In the genomic region with DNA sequence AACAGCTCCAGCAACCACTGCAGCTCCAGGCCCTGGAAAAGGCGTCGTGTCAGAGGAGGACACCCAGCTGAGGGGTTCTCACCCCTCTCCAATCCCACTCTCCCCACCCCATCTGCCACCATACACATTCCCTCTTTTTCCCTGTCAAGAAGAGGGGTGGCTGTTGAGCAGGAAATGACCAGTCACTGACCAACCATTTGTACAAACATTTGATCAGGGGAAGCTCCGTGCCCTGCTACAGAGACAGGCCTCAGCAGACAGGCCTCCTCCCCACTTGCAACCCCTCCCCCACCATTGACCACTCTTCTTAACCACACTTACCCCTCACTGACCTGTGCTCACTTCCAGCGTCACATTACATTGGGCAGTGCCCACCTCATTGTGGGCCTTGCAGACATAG, we compare ENCODE assay signal across 21 cellular contexts. TPM values are rescaled to one million over a fixed set of nuclear protein-coding genes. Genes with fewer than 3 reads are reported as not detected.
DNase-seq lines count a peak whose midpoint lies in the region; ATAC-seq and TF ChIP-seq lines count a peak whose summit lies in the region.
"Had no signal": no experiment of that assay in that cellular context is flagged by ENCODE, and none has a peak within 500 bp of the region (broad histone marks: within the 10 kb centered on the region; RNA-seq: fewer than 3 reads in every experiment).

No MANE protein-coding gene starts in this region.

- no peak overlapping the region for H4K8ac ChIP-seq in neuronal stem cell (ENCODE audit: low read depth, low read length)

- peaks cover 21% of the 10 kb centered on the region for H3K4me1 Mint-ChIP-seq in endodermal cell

- H3K27ac ChIP-seq in SK-N-SH (ENCODE audit: low read depth in 2 of 2, low read length in 1 of 2) (no peak overlapping the region), endodermal cell (ENCODE audit: low read depth, low read length) (no peak overlapping the region), neuronal stem cell (replicated peaks; ENCODE audit: low read length) (no peak overlapping the region)
- H3K27ac ChIP-seq: 22Rv1, C4-2B, PC-9, SK-N-MC had no signal

- H3K4ac ChIP-seq in neuronal stem cell (ENCODE audit: low read length), result no peak overlapping the region

- CTCF ChIA-PET in SK-N-SH (lab: Yijun Ruan, JAX), result interaction anchor here (0.6 to 5.3 kb wide), 3 partner anchors 9 to 15 kb away, joined by 3 to 31 read pairs (median 3); partner anchors contain the start of genes ESAM and NRGN

- POLR2A ChIA-PET in SK-N-SH (lab: Yijun Ruan, JAX), result interaction anchor here (0.6 kb wide), 1 partner anchor 10 kb away, joined by 3 read pairs; no protein-coding TSS in a partner anchor

- no peak overlapping the region for H3K23ac ChIP-seq in neuronal stem cell (ENCODE audit: low read depth, low read length, poor library complexity)

- H2AK5ac ChIP-seq in neuronal stem cell (ENCODE audit: low read depth, low read length), result no peak overlapping the region

- H3K18ac ChIP-seq in neuronal stem cell (ENCODE audit: low read length), result no peak overlapping the region

- H3K36me3 ChIP-seq in SK-N-SH (replicated peaks in 1 of 2; ENCODE audit: control insufficient read depth in 1 of 2, insufficient read depth in 2 of 2, low read length in 1 of 2) (no peaks in the 10 kb centered on the region), endodermal cell (ENCODE audit: control insufficient read depth, insufficient read depth, low read length) (no peaks in the 10 kb centered on the region), neuronal stem cell (replicated peaks in 1 of 2; ENCODE audit: control insufficient read depth in 2 of 2, insufficient read depth in 2 of 2, low read length in 2 of 2) (no peaks in the 10 kb centered on the region)

- no peaks in the 10 kb centered on the region for H3K79me2 ChIP-seq in SK-N-SH (ENCODE audit: insufficient read depth)

- H3K4me1 ChIP-seq in SK-N-SH (ENCODE audit: control insufficient read depth in 1 of 2, insufficient read depth in 2 of 2, low read depth in 1 of 2, low read length in 1 of 2), result no peaks in the 10 kb centered on the region; a peak in 1 of 4 replicates
- no peaks in the 10 kb centered on the region for H3K4me1 ChIP-seq in endodermal cell (ENCODE audit: control insufficient read depth, insufficient read depth, low read length)
- peaks cover 9 to 20% of the 10 kb centered on the region in 2 donors for H3K4me1 ChIP-seq in neuronal stem cell (ENCODE audit: control insufficient read depth in 2 of 2, insufficient read depth in 1 of 2, low read depth in 1 of 2, low read length in 2 of 2)

- H2BK5ac ChIP-seq in neuronal stem cell (ENCODE audit: low read length), result no peak overlapping the region

- peaks cover 6% of the 10 kb centered on the region for H3F3A ChIP-seq in SK-N-SH (replicated peaks; ENCODE audit: insufficient read depth)

- no peak overlapping the region for H2BK15ac ChIP-seq in neuronal stem cell (ENCODE audit: low read length)

- H3K27me3 ChIP-seq in SK-N-SH (ENCODE audit: insufficient read depth), result no peaks in the 10 kb centered on the region
- H3K27me3 ChIP-seq in endodermal cell (ENCODE audit: control insufficient read depth, insufficient read depth, low read length, poor library complexity, severe bottlenecking), result peaks cover 80% of the 10 kb centered on the region
- peaks cover 0 to 88% (median 52%) of the 10 kb centered on the region in 3 experiments for H3K27me3 ChIP-seq in neuronal stem cell (ENCODE audit: control insufficient read depth in 3 of 3, insufficient read depth in 3 of 3, low read depth in 1 of 3, low read length in 3 of 3)

- H2BK120ac ChIP-seq in neuronal stem cell (ENCODE audit: low read depth, low read length), result no peak overlapping the region

- H3K4me3 Mint-ChIP-seq in endodermal cell, result no peak overlapping the region

- no peaks in the 10 kb centered on the region for H3K36me3 Mint-ChIP-seq in endodermal cell (ENCODE audit: low read depth)

- H3K79me1 ChIP-seq in neuronal stem cell (ENCODE audit: low read depth, low read length), result no peaks in the 10 kb centered on the region

- no peak for ATAC-seq in SK-N-SH treated with all-trans-retinoic acid at 6 μM for 48 hours
- ATAC-seq: GM12878, HCT116 had no signal

- no peaks in the 10 kb centered on the region for H3K9me3 Mint-ChIP-seq in endodermal cell

- no peak overlapping the region for H4K91ac ChIP-seq in neuronal stem cell (ENCODE audit: low read depth, low read length, poor library complexity)

- no peaks in the 10 kb centered on the region for H3K9me2 ChIP-seq in SK-N-SH

- no peak for TF ChIP-seq RAD21 in SK-N-SH (IDR thresholded peaks at IDR 0.05; ENCODE audit: low read length)

- no peak overlapping the region for H2AFZ ChIP-seq in SK-N-SH (ENCODE audit: low read depth)
- H2AFZ ChIP-seq in neuronal stem cell (ENCODE audit: low read length), result peak overlapping the region; percentile 21
- H2AFZ ChIP-seq: PC-9 had no signal

- 100% methylated on average over 4 of the region's 4 CpGs for WGBS in SK-N-SH (ENCODE audit: low lambda C conversion rate)
- 88 to 90% methylated on average over 1 to 4 of the region's 4 CpGs for WGBS in endodermal cell (ENCODE audit: insufficient coverage in 1 of 2, insufficient read length in 1 of 2), 2 experiments
- WGBS in neuronal stem cell (ENCODE audit: extremely low coverage in 2 of 2, insufficient read length in 2 of 2, insufficient replicate concordance in 1 of 2), 2 donors, result no CpG with 5 or more reads among the region's 4 CpGs

- TF ChIP-seq CTCF in SK-N-SH (IDR thresholded peaks at IDR 0.05) (no peak), endodermal cell (conservative IDR thresholded peaks at IDR 0.05) (no peak)

- H3K14ac ChIP-seq in neuronal stem cell (ENCODE audit: low read length), result no peak overlapping the region

- DNase-seq in SK-N-SH (peak; percentile 19), endodermal cell (peak; percentile 38), neuronal stem cell (ENCODE audit: low spot score) (no peak), NCI-H1092 treated with DMSO at 0.1 percent for 48 hours (lab: John Stamatoyannopoulos, UW) (no peak), NCI-H1048 (lab: John Stamatoyannopoulos, UW) (no peak), Kasumi-1 (lab: John Stamatoyannopoulos, UW) (no peak), SK-N-DZ (ENCODE audit: low spot score) (no peak)
- DNase-seq: Caco-2, KBM-7, NCI-H1105, NCI-H187 treated with DMSO at 0.1 percent for 48 hours, NCI-H446, PC-9 had no signal

- H3K27ac Mint-ChIP-seq in endodermal cell, result no peak overlapping the region

- H3K9ac ChIP-seq in SK-N-SH (no peak overlapping the region), endodermal cell (ENCODE audit: extremely low read depth, low read length, poor library complexity, severe bottlenecking) (no peak overlapping the region), neuronal stem cell (ENCODE audit: low read depth, low read length, poor library complexity) (no peak overlapping the region)

- H3K4me2 ChIP-seq in SK-N-SH (no peak overlapping the region), neuronal stem cell (ENCODE audit: insufficient read depth, low read length, poor library complexity, severe bottlenecking) (no peak overlapping the region)

- no peak overlapping the region for H2BK12ac ChIP-seq in neuronal stem cell (ENCODE audit: low read length)

- no peak overlapping the region for H3K4me3 ChIP-seq in SK-N-SH (ENCODE audit: low read depth in 2 of 2, low read length in 1 of 2)
- H3K4me3 ChIP-seq in endodermal cell (ENCODE audit: low read length), result no peak overlapping the region
- H3K4me3 ChIP-seq in neuronal stem cell (ENCODE audit: low read length in 2 of 2), result no peak overlapping the region
- H3K4me3 ChIP-seq: GM12878, PC-9, SK-N-MC had no signal

- no peaks in the 10 kb centered on the region for H4K20me1 ChIP-seq in SK-N-SH (ENCODE audit: insufficient read depth)

- TF ChIP-seq EP300 in SK-N-SH (IDR thresholded peaks at IDR 0.05; ENCODE audit: borderline replicate concordance in 1 of 2, low read depth in 1 of 2, low read length in 1 of 2), result no peak

- H3K9me3 ChIP-seq in SK-N-SH (no peaks in the 10 kb centered on the region), endodermal cell (ENCODE audit: control insufficient read depth, low read length) (no peaks in the 10 kb centered on the region), neuronal stem cell (replicated peaks in 1 of 2; ENCODE audit: control insufficient read depth in 2 of 2, insufficient read depth in 1 of 2, low read depth in 1 of 2, low read length in 2 of 2) (peaks cover 1 to 6% of the 10 kb centered on the region in 2 donors)
- H3K9me3 ChIP-seq: Caco-2 had no signal

- H3K27me3 Mint-ChIP-seq in endodermal cell (ENCODE audit: insufficient read depth), result peaks cover 81% of the 10 kb centered on the region

RNA-seq across cellular contexts. Expression of gene VSIG2, which starts 2.3 kb away (rescaled TPM):
- 0.06 TPM in 1 of 2 replicates, not detected in the other for polyA plus RNA-seq in SK-N-SH (2012; rRNA removed)
- polyA plus RNA-seq in SK-N-SH (2012; cell fraction: cytosol; rRNA removed), result not detected in 2 replicates
- polyA plus RNA-seq in SK-N-SH (2012; cell fraction: nucleus; rRNA removed), result 0.07 and 0.08 TPM in 2 replicates
- 1 to 10 TPM; 1.1 to 3.4 TPM for total RNA-seq in endodermal cell
- not detected for polyA plus RNA-seq in endodermal cell (2013, experiment 1 of 2)
- not detected for polyA plus RNA-seq in endodermal cell (2013, experiment 2 of 2)
- not detected for polyA plus RNA-seq in neuronal stem cell (2013, experiment 1 of 2)
- not detected for polyA plus RNA-seq in neuronal stem cell (2013, experiment 2 of 2)
- polyA plus RNA-seq in SK-N-DZ (2014; cell fraction: cytosol; rRNA removed), result 0.21 and 0.41 TPM in 2 replicates
- polyA plus RNA-seq in SK-N-DZ (2014; cell fraction: nucleus; rRNA removed), result 1.2 and 2.7 TPM in 2 replicates
- total RNA-seq: Caco-2, G401, MCF 10A had no signal

RNA-seq across cellular contexts. Expression of gene ESAM, which starts 7.8 kb away (rescaled TPM):
- polyA plus RNA-seq in SK-N-SH (2012; rRNA removed), result 1.3 and 1.4 TPM in 2 replicates
- polyA plus RNA-seq in SK-N-SH (2012; cell fraction: cytosol; rRNA removed), result 0.40 and 0.71 TPM in 2 replicates
- 14.9 and 16.5 TPM in 2 replicates for polyA plus RNA-seq in SK-N-SH (2012; cell fraction: nucleus; rRNA removed)
- total RNA-seq in endodermal cell, result under 1 TPM; 0.31 to 0.68 TPM
- 1.4 TPM for polyA plus RNA-seq in endodermal cell (2013, experiment 1 of 2)
- 1.7 TPM for polyA plus RNA-seq in endodermal cell (2013, experiment 2 of 2)
- polyA plus RNA-seq in neuronal stem cell (2013, experiment 1 of 2), result 0.07 TPM
- polyA plus RNA-seq in neuronal stem cell (2013, experiment 2 of 2), result 0.07 TPM
- 0.27 TPM in 1 of 2 replicates, not detected in the other for polyA plus RNA-seq in SK-N-DZ (2014; cell fraction: cytosol; rRNA removed)
- 0.22 and 0.64 TPM in 2 replicates for polyA plus RNA-seq in SK-N-DZ (2014; cell fraction: nucleus; rRNA removed)
- total RNA-seq: G401 had no signal

RNA-seq across cellular contexts. Expression of gene NRGN, which starts 14.6 kb away (rescaled TPM):
- 3.1 and 6.8 TPM in 2 replicates for polyA plus RNA-seq in SK-N-SH (2012; rRNA removed)
- polyA plus RNA-seq in SK-N-SH (2012; cell fraction: cytosol; rRNA removed), result 2.7 and 4.1 TPM in 2 replicates
- polyA plus RNA-seq in SK-N-SH (2012; cell fraction: nucleus; rRNA removed), result 6.2 and 8.0 TPM in 2 replicates
- total RNA-seq in endodermal cell, result 1 to 10 TPM; 4.7 to 8.9 TPM
- 18.7 TPM for polyA plus RNA-seq in endodermal cell (2013, experiment 1 of 2)
- polyA plus RNA-seq in endodermal cell (2013, experiment 2 of 2), result 21.5 TPM
- polyA plus RNA-seq in neuronal stem cell (2013, experiment 1 of 2), result 11.4 TPM
- 11.7 TPM for polyA plus RNA-seq in neuronal stem cell (2013, experiment 2 of 2)
- polyA plus RNA-seq in SK-N-DZ (2014; cell fraction: cytosol; rRNA removed), result 4.6 and 5.8 TPM in 2 replicates
- polyA plus RNA-seq in SK-N-DZ (2014; cell fraction: nucleus; rRNA removed), result 4.3 and 7.7 TPM in 2 replicates

RNA-seq across cellular contexts. Expression of gene MSANTD2, which starts 45.9 kb away (rescaled TPM):
- 6.4 and 8.5 TPM in 2 replicates for polyA plus RNA-seq in SK-N-SH (2012; rRNA removed)
- 5.6 and 5.8 TPM in 2 replicates for polyA plus RNA-seq in SK-N-SH (2012; cell fraction: cytosol; rRNA removed)
- polyA plus RNA-seq in SK-N-SH (2012; cell fraction: nucleus; rRNA removed), result 27.2 and 31.2 TPM in 2 replicates
- 10 to 100 TPM; 18.3 to 21.3 TPM for total RNA-seq in endodermal cell
- 17.1 TPM for polyA plus RNA-seq in endodermal cell (2013, experiment 1 of 2)
- polyA plus RNA-seq in endodermal cell (2013, experiment 2 of 2), result 16.2 TPM
- 14.2 TPM for polyA plus RNA-seq in neuronal stem cell (2013, experiment 1 of 2)
- polyA plus RNA-seq in neuronal stem cell (2013, experiment 2 of 2), result 14.6 TPM
- polyA plus RNA-seq in SK-N-DZ (2014; cell fraction: cytosol; rRNA removed), result 9.6 and 12.7 TPM in 2 replicates
- polyA plus RNA-seq in SK-N-DZ (2014; cell fraction: nucleus; rRNA removed), result 35.3 and 43.4 TPM in 2 replicates

Comparison
In these comparisons a context has a peak if more than half of its experiments do, and no peak if none do; other contexts are left out.
1. DNase-seq: peak in SK-N-SH (single experiment) and endodermal cell (single experiment); none in neuronal stem cell (single experiment), NCI-H1092 treated with DMSO at 0.1 percent for 48 hours (single experiment), NCI-H1048 (single experiment), Kasumi-1 (0 of 2) and SK-N-DZ (single experiment).